Comparison of ENCODE assay signal across 19 cellular contexts in genomic region chr17:2608350-2608913, GRCh38.
"Had no signal": no experiment of that assay in that cellular context is flagged by ENCODE, and none has a peak within 500 bp of the region (broad histone marks: within the 10 kb centered on the region; RNA-seq: fewer than 3 reads in every experiment).

No MANE protein-coding gene starts in this region.

- ATAC-seq: activated CD8-positive, alpha-beta memory T cell treated with anti-CD3 and anti-CD28 coated beads, Interleukin-2, amount 10 ng/mL, durations not matched to agents 7 days and 5 days; foreskin keratinocyte; lower lobe of right lung; stimulated activated naive B cell treated with anti-CD40 and anti-IgM and Interleukin-4, amounts not matched to agents 10 μg/mL and 1 μg/mL and 100 μg/mL, for 72 hours; T-cell had no signal

- H2AFZ ChIP-seq: parathyroid adenoma had no signal

- H3K4me1 ChIP-seq: colonic mucosa, foreskin keratinocyte had no signal

- H3K27ac Mint-ChIP-seq: activated CD8-positive, alpha-beta memory T cell treated with anti-CD3 and anti-CD28 coated beads, Interleukin-2, amount 10 ng/mL, durations not matched to agents 7 days and 5 days; activated naive CD4-positive, alpha-beta T cell treated with anti-CD3 and anti-CD28 coated beads, Interleukin-2, amount 10 ng/mL, durations not matched to agents 7 days and 5 days; T-cell had no signal

- H3K36me3 ChIP-seq: adrenal gland, colonic mucosa, lower lobe of right lung, tibial artery, uterus had no signal

- H3K27ac ChIP-seq: adrenal gland, colonic mucosa, foreskin keratinocyte, lower lobe of right lung, parathyroid adenoma, tibial artery, uterus had no signal

- H3K9ac ChIP-seq: parathyroid adenoma had no signal

- H3K27me3 Mint-ChIP-seq: activated CD8-positive, alpha-beta memory T cell treated with anti-CD3 and anti-CD28 coated beads, Interleukin-2, amount 10 ng/mL, durations not matched to agents 7 days and 5 days; activated naive CD4-positive, alpha-beta T cell treated with anti-CD3 and anti-CD28 coated beads, Interleukin-2, amount 10 ng/mL, durations not matched to agents 7 days and 5 days; stimulated activated naive B cell treated with anti-CD40 and anti-IgM and Interleukin-4, amounts not matched to agents 10 μg/mL and 1 μg/mL and 100 μg/mL, for 72 hours; T-cell had no signal

- H3K9me3 ChIP-seq: adrenal gland, colonic mucosa, lower lobe of right lung, tibial artery, uterus had no signal

- DNase-seq: activated CD4-positive, alpha-beta T cell treated with anti-CD3 and anti-CD28 coated beads for 1 hour; activated CD4-positive, alpha-beta T cell treated with anti-CD3 and anti-CD28 coated beads, Interleukin-2, amount 50 U/mL, for 4 hours; activated CD8-positive, alpha-beta memory T cell treated with anti-CD3 and anti-CD28 coated beads, Interleukin-2, amount 10 ng/mL, durations not matched to agents 7 days and 5 days; activated naive CD4-positive, alpha-beta T cell treated with anti-CD3 and anti-CD28 coated beads, Interleukin-2, amount 10 ng/mL, durations not matched to agents 7 days and 5 days; activated T-cell treated with anti-CD3 and anti-CD28 coated beads, Interleukin-2, amount 50 U/mL, for 1 hour; adrenal gland; caudate nucleus; colonic mucosa; foreskin keratinocyte; head of caudate nucleus; lower lobe of right lung; retina; stimulated activated CD4-positive, alpha-beta T cell treated with anti-CD3 and anti-CD28 coated beads, Interleukin-2, amount 100 ng/mL, for 48 hours; stimulated activated naive B cell treated with anti-CD40 and anti-IgM and Interleukin-4, amounts not matched to agents 10 μg/mL and 1 μg/mL and 100 μg/mL, for 72 hours; T-cell; T1000; tibial artery; uterus had no signal

- H3K9me3 Mint-ChIP-seq: activated naive CD4-positive, alpha-beta T cell treated with anti-CD3 and anti-CD28 coated beads, Interleukin-2, amount 10 ng/mL, durations not matched to agents 7 days and 5 days; stimulated activated naive B cell treated with anti-CD40 and anti-IgM and Interleukin-4, amounts not matched to agents 10 μg/mL and 1 μg/mL and 100 μg/mL, for 72 hours; T-cell had no signal

- H3K4me3 ChIP-seq: adrenal gland, colonic mucosa, lower lobe of right lung, tibial artery, uterus had no signal

- H3K4me3 Mint-ChIP-seq: activated CD8-positive, alpha-beta memory T cell treated with anti-CD3 and anti-CD28 coated beads, Interleukin-2, amount 10 ng/mL, durations not matched to agents 7 days and 5 days; activated naive CD4-positive, alpha-beta T cell treated with anti-CD3 and anti-CD28 coated beads, Interleukin-2, amount 10 ng/mL, durations not matched to agents 7 days and 5 days; stimulated activated naive B cell treated with anti-CD40 and anti-IgM and Interleukin-4, amounts not matched to agents 10 μg/mL and 1 μg/mL and 100 μg/mL, for 72 hours had no signal

- H3K27me3 ChIP-seq: adrenal gland, colonic mucosa, foreskin keratinocyte, tibial artery, uterus had no signal
